19 cellular contexts compared by ENCODE assay signal in genomic region chr4:109065006-109065405, GRCh38.
"Had no signal": no experiment of that assay in that cellular context is flagged by ENCODE, and none has a peak within 500 bp of the region (broad histone marks: within the 10 kb centered on the region; RNA-seq: fewer than 3 reads in every experiment).

No MANE protein-coding gene starts in this region.

- H3K9me3 Mint-ChIP-seq: central memory CD8-positive, alpha-beta T cell; naive thymus-derived CD8-positive, alpha-beta T cell; stimulated activated naive B cell treated with anti-CD40 and anti-IgM and Interleukin-4, amounts not matched to agents 10 μg/mL and 1 μg/mL and 100 μg/mL, for 72 hours; stimulated activated naive CD8-positive, alpha-beta T cell treated with anti-CD3 and anti-CD28 coated beads, Interleukin-15, amount 100 ng/mL, for 72 hours had no signal

- H3K36me3 ChIP-seq: gastrocnemius medialis, ovary, right atrium auricular region, thoracic aorta, transverse colon had no signal

- H3K4me3 Mint-ChIP-seq: central memory CD8-positive, alpha-beta T cell; naive thymus-derived CD8-positive, alpha-beta T cell; neural crest cell; stimulated activated naive B cell treated with anti-CD40 and anti-IgM and Interleukin-4, amounts not matched to agents 10 μg/mL and 1 μg/mL and 100 μg/mL, for 72 hours; stimulated activated naive CD8-positive, alpha-beta T cell treated with anti-CD3 and anti-CD28 coated beads, Interleukin-15, amount 100 ng/mL, for 72 hours had no signal

- H3K4me1 ChIP-seq: transverse colon had no signal

- H3K9me3 ChIP-seq: gastrocnemius medialis, ovary, right atrium auricular region, thoracic aorta, transverse colon had no signal

- DNase-seq: effector memory CD4-positive, alpha-beta T cell; gastrocnemius medialis; head of caudate nucleus; hippocampal formation; kidney glomerular epithelial cell; mesendoderm; naive thymus-derived CD8-positive, alpha-beta T cell; ovary; stimulated activated CD4-positive, alpha-beta T cell treated with anti-CD3 and anti-CD28 coated beads, Interleukin-2, amount 100 ng/mL, for 24 hours; stimulated activated CD4-positive, alpha-beta T cell treated with anti-CD3 and anti-CD28 coated beads, Interleukin-4, amount 100 ng/mL, for 4 hours; stimulated activated naive B cell treated with anti-CD40 and anti-IgM and Interleukin-4, amounts not matched to agents 10 μg/mL and 1 μg/mL and 100 μg/mL, for 72 hours; stimulated activated naive CD8-positive, alpha-beta T cell treated with anti-CD3 and anti-CD28 coated beads, Interleukin-15, amount 100 ng/mL, for 72 hours; substantia nigra; transverse colon had no signal

- H3K27ac ChIP-seq: gastrocnemius medialis, ovary, right atrium auricular region, thoracic aorta, transverse colon had no signal

- H3K36me3 Mint-ChIP-seq: naive thymus-derived CD8-positive, alpha-beta T cell; stimulated activated naive B cell treated with anti-CD40 and anti-IgM and Interleukin-4, amounts not matched to agents 10 μg/mL and 1 μg/mL and 100 μg/mL, for 72 hours had no signal

- H3K4me1 Mint-ChIP-seq: central memory CD8-positive, alpha-beta T cell; naive thymus-derived CD8-positive, alpha-beta T cell; neural crest cell; stimulated activated naive B cell treated with anti-CD40 and anti-IgM and Interleukin-4, amounts not matched to agents 10 μg/mL and 1 μg/mL and 100 μg/mL, for 72 hours; stimulated activated naive CD8-positive, alpha-beta T cell treated with anti-CD3 and anti-CD28 coated beads, Interleukin-15, amount 100 ng/mL, for 72 hours had no signal

- H3K4me3 ChIP-seq: gastrocnemius medialis, ovary, right atrium auricular region, thoracic aorta, transverse colon had no signal

- H3K27ac Mint-ChIP-seq: naive thymus-derived CD8-positive, alpha-beta T cell; stimulated activated naive B cell treated with anti-CD40 and anti-IgM and Interleukin-4, amounts not matched to agents 10 μg/mL and 1 μg/mL and 100 μg/mL, for 72 hours; stimulated activated naive CD8-positive, alpha-beta T cell treated with anti-CD3 and anti-CD28 coated beads, Interleukin-15, amount 100 ng/mL, for 72 hours had no signal

- H3K27me3 ChIP-seq: gastrocnemius medialis, ovary, right atrium auricular region, transverse colon had no signal

- H3K27me3 Mint-ChIP-seq: central memory CD8-positive, alpha-beta T cell had no signal

- ATAC-seq: esophagus mucosa; gastrocnemius medialis; naive thymus-derived CD8-positive, alpha-beta T cell; stimulated activated naive B cell treated with anti-CD40 and anti-IgM and Interleukin-4, amounts not matched to agents 10 μg/mL and 1 μg/mL and 100 μg/mL, for 72 hours; stimulated activated naive CD8-positive, alpha-beta T cell treated with anti-CD3 and anti-CD28 coated beads, Interleukin-15, amount 100 ng/mL, for 72 hours had no signal
